In the genomic region with DNA sequence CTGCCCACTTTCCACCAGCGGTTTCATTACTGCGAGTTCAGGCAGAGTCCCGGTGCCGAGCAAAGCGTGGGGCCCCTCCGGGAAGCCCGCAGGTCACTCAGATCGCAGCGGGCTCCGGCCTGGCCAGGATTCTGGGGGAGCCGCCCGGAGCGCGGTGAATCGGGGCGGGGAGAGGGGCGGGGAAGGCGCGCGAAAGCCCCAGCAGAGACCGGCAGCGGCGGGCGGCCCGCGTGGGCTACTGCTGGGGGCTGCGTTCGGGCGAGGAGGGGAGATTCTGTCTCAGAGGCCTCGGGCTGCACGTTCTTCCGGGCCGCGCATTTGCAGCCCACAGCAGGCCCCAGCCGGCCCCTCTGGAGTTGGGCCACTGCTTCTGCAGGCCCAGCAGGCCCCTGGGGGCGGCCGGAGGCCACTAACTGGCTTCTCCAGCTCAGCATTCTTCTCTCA, we compare ENCODE assay signal across 11 cellular contexts.
DNase-seq lines count a peak whose midpoint lies in the region; ATAC-seq, FAIRE-seq and TF ChIP-seq lines count a peak whose summit lies in the region.
"Had no signal": no experiment of that assay in that cellular context is flagged by ENCODE, and none has a peak within 500 bp of the region (broad histone marks: within the 10 kb centered on the region; RNA-seq: fewer than 3 reads in every experiment).

No MANE protein-coding gene starts in this region.

- peak overlapping the region; percentile 38; the same call in 1 of the 2 replicates for H3K4me3 ChIP-seq in GM23338
- H3K4me3 ChIP-seq in coronary artery = peak overlapping the region; percentile 57
- peak overlapping the region in 3 of 4 donors; percentile 2 to 51 (median 41) for H3K4me3 ChIP-seq in gastrocnemius medialis
- H3K4me3 ChIP-seq in CD4-positive, alpha-beta memory T cell (ENCODE audit: low read length in 2 of 2) = no peak overlapping the region

- H3K27ac Mint-ChIP-seq in GM23338 (no peak overlapping the region), T-helper 17 cell (no peak overlapping the region)
- no peak overlapping the region for H3K27ac Mint-ChIP-seq in CD4-positive, alpha-beta memory T cell

- H3K27me3 Mint-ChIP-seq in GM23338 (ENCODE audit: insufficient read depth, low read depth, poor library complexity) (peaks cover 40% of the 10 kb centered on the region), T-helper 17 cell (peaks cover 23% of the 10 kb centered on the region)
- peaks cover 4 to 5% of the 10 kb centered on the region in 2 donors for H3K27me3 Mint-ChIP-seq in CD4-positive, alpha-beta memory T cell

- H2AFZ ChIP-seq in GM23338 = peak overlapping the region; percentile 99

- TF ChIP-seq POLR2A in gastrocnemius medialis (IDR thresholded peaks at IDR 0.05) = no peak

- peaks cover 22% of the 10 kb centered on the region for H3K9me3 Mint-ChIP-seq in GM23338
- H3K9me3 Mint-ChIP-seq in CD4-positive, alpha-beta memory T cell = peaks cover 0 to 5% (median 0%) of the 10 kb centered on the region in 8 donors

- intact Hi-C loops in left colon (cut with DNase I, micrococcal nuclease) = no loop called here
- intact Hi-C loops in gastrocnemius medialis (cut with DNase I; ENCODE audit: low total_unique reads) = no loop called here
- intact Hi-C loops in CD4-positive, alpha-beta memory T cell (cut with micrococcal nuclease) = no loop called here

- TF ChIP-seq CTCF in GM23338 (conservative IDR thresholded peaks at IDR 0.05; ENCODE audit: low read depth in 2 of 2) = no peak
- no peak for TF ChIP-seq CTCF in coronary artery (IDR thresholded peaks at IDR 0.05)
- TF ChIP-seq CTCF in gastrocnemius medialis (IDR thresholded peaks at IDR 0.05 in 4 of 5, conservative IDR thresholded peaks at IDR 0.05 in 1 of 5) = no peak

- no peaks in the 10 kb centered on the region for H3K36me3 ChIP-seq in GM23338 (ENCODE audit: insufficient read depth)
- no peaks in the 10 kb centered on the region for H3K36me3 ChIP-seq in gastrocnemius medialis
- H3K36me3 ChIP-seq in CD4-positive, alpha-beta memory T cell (ENCODE audit: insufficient read depth, low read length) = no peaks in the 10 kb centered on the region

- H4K20me1 ChIP-seq in GM23338 (replicated peaks; ENCODE audit: insufficient read depth) = no peaks in the 10 kb centered on the region

- peaks cover 19% of the 10 kb centered on the region for H3K36me3 Mint-ChIP-seq in GM23338 (ENCODE audit: low read depth)
- H3K36me3 Mint-ChIP-seq in CD4-positive, alpha-beta memory T cell = no peaks in the 10 kb centered on the region
- no peaks in the 10 kb centered on the region for H3K36me3 Mint-ChIP-seq in T-helper 17 cell (ENCODE audit: low read depth)

- peak; percentile 67 for ATAC-seq in GM23338
- peak; percentile 9 for ATAC-seq in left colon
- no peak for ATAC-seq in gastrocnemius medialis
- no peak for ATAC-seq in T-helper 17 cell

- H3K4me3 Mint-ChIP-seq in GM23338 = peak overlapping the region; percentile 32; the same call in 2 of the 3 replicates
- peak overlapping the region in 1 of 8 donors; percentile 22 for H3K4me3 Mint-ChIP-seq in CD4-positive, alpha-beta memory T cell
- H3K4me3 Mint-ChIP-seq in T-helper 17 cell = no peak overlapping the region

- in situ Hi-C loops in gastrocnemius medialis (cut with MboI; ENCODE audit: low sequenced_read_pairs in 4 of 4) = no loop called here

- no peaks in the 10 kb centered on the region for H3F3A ChIP-seq in GM23338 (replicated peaks; ENCODE audit: low read depth)

- no peaks in the 10 kb centered on the region for H3K27me3 ChIP-seq in GM23338 (ENCODE audit: insufficient read depth)
- H3K27me3 ChIP-seq in gastrocnemius medialis = peaks cover 15 to 22% (median 19%) of the 10 kb centered on the region in 3 donors
- H3K27me3 ChIP-seq in CD4-positive, alpha-beta memory T cell (ENCODE audit: insufficient read depth, low read length) = no peaks in the 10 kb centered on the region

- no peaks in the 10 kb centered on the region for H3K79me2 ChIP-seq in GM23338 (replicated peaks; ENCODE audit: insufficient read depth)

- POLR2A ChIA-PET in CD4-positive, alpha-beta memory T cell (lab: Charles Lee; ENCODE audit: partially characterized antibody) = no interaction called here

- H3K4me2 ChIP-seq in GM23338 = peak overlapping the region; percentile 61

- DNase-seq in GM23338 (ENCODE audit: low spot score) (peak; percentile 59), coronary artery (ENCODE audit: low spot score) (no peak), left colon (no peak), gastrocnemius medialis (no peak), urothelium cell line (ENCODE audit: low spot score) (no peak), NCI-H1092 (lab: John Stamatoyannopoulos, UW) (no peak), T-helper 17 cell (no peak)
- DNase-seq in CD4-positive, alpha-beta memory T cell = no peak
- DNase-seq: activated CD4-positive, alpha-beta T cell treated with anti-CD3 and anti-CD28 coated beads for 4 hours; NCI-H1694 treated with DMSO at 0.1 percent for 48 hours; SHP77 had no signal

- peaks cover 6% of the 10 kb centered on the region; the same call in 1 of the 2 replicates for H3K4me1 ChIP-seq in GM23338 (ENCODE audit: insufficient read depth)
- peaks cover 8 to 13% of the 10 kb centered on the region in 2 donors for H3K4me1 ChIP-seq in gastrocnemius medialis
- H3K4me1 ChIP-seq in CD4-positive, alpha-beta memory T cell (ENCODE audit: insufficient read depth, low read length) = no peaks in the 10 kb centered on the region

- H3K9me2 ChIP-seq in GM23338 (ENCODE audit: insufficient read depth) = no peaks in the 10 kb centered on the region

- H3K4me1 Mint-ChIP-seq in GM23338 (peaks cover 30% of the 10 kb centered on the region), T-helper 17 cell (peaks cover 4% of the 10 kb centered on the region)
- H3K4me1 Mint-ChIP-seq in CD4-positive, alpha-beta memory T cell = peaks cover 0 to 17% (median 7%) of the 10 kb centered on the region in 4 donors

- no peak for FAIRE-seq in urothelium cell line (lab: Jason Lieb, UNC)

- H3K9me3 ChIP-seq in gastrocnemius medialis = no peaks in the 10 kb centered on the region
- no peaks in the 10 kb centered on the region for H3K9me3 ChIP-seq in CD4-positive, alpha-beta memory T cell (ENCODE audit: control insufficient read depth in 1 of 2, low read length in 2 of 2)
- no peaks in the 10 kb centered on the region for H3K9me3 ChIP-seq in T-helper 17 cell (ENCODE audit: control insufficient read depth, low read length, poor library complexity, severe bottlenecking)

- CTCF ChIA-PET in CD4-positive, alpha-beta memory T cell (lab: Charles Lee; ENCODE audit: partially characterized antibody) = no interaction called here

- no peak overlapping the region for H3K27ac ChIP-seq in GM23338 (ENCODE audit: low read depth)
- H3K27ac ChIP-seq in coronary artery = no peak overlapping the region
- no peak overlapping the region for H3K27ac ChIP-seq in gastrocnemius medialis
- no peak overlapping the region for H3K27ac ChIP-seq in CD4-positive, alpha-beta memory T cell (ENCODE audit: low read depth, low read length)

TF ChIP-seq in GM23338, 12 proteins besides CTCF, POLR2A, EP300 and RAD21 (continues in another document):
- no peak for TF ChIP-seq EZH2phosphoT487 (IDR thresholded peaks at IDR 0.05; ENCODE audit: unreplicated experiment)
- no peak for TF ChIP-seq STAT1 (IDR thresholded peaks at IDR 0.05; ENCODE audit: unreplicated experiment)
- no peak for TF ChIP-seq POLR2AphosphoS5 (IDR thresholded peaks at IDR 0.05; ENCODE audit: low read depth)
- TF ChIP-seq, protein P1, sequence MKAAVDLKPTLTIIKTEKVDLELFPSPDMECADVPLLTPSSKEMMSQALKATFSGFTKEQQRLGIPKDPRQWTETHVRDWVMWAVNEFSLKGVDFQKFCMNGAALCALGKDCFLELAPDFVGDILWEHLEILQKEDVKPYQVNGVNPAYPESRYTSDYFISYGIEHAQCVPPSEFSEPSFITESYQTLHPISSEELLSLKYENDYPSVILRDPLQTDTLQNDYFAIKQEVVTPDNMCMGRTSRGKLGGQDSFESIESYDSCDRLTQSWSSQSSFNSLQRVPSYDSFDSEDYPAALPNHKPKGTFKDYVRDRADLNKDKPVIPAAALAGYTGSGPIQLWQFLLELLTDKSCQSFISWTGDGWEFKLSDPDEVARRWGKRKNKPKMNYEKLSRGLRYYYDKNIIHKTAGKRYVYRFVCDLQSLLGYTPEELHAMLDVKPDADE (IDR thresholded peaks at IDR 0.05) = no peak
- TF ChIP-seq, protein P2, sequence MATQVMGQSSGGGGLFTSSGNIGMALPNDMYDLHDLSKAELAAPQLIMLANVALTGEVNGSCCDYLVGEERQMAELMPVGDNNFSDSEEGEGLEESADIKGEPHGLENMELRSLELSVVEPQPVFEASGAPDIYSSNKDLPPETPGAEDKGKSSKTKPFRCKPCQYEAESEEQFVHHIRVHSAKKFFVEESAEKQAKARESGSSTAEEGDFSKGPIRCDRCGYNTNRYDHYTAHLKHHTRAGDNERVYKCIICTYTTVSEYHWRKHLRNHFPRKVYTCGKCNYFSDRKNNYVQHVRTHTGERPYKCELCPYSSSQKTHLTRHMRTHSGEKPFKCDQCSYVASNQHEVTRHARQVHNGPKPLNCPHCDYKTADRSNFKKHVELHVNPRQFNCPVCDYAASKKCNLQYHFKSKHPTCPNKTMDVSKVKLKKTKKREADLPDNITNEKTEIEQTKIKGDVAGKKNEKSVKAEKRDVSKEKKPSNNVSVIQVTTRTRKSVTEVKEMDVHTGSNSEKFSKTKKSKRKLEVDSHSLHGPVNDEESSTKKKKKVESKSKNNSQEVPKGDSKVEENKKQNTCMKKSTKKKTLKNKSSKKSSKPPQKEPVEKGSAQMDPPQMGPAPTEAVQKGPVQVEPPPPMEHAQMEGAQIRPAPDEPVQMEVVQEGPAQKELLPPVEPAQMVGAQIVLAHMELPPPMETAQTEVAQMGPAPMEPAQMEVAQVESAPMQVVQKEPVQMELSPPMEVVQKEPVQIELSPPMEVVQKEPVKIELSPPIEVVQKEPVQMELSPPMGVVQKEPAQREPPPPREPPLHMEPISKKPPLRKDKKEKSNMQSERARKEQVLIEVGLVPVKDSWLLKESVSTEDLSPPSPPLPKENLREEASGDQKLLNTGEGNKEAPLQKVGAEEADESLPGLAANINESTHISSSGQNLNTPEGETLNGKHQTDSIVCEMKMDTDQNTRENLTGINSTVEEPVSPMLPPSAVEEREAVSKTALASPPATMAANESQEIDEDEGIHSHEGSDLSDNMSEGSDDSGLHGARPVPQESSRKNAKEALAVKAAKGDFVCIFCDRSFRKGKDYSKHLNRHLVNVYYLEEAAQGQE (IDR thresholded peaks at IDR 0.05; ENCODE audit: unreplicated experiment) = no peak
- TF ChIP-seq NANOG (IDR thresholded peaks at IDR 0.05; ENCODE audit: borderline replicate concordance) = no peak
- no peak for TF ChIP-seq EZH2 (IDR thresholded peaks at IDR 0.05; ENCODE audit: low read depth, unreplicated experiment)
- no peak for TF ChIP-seq JUNB (IDR thresholded peaks at IDR 0.05; ENCODE audit: unreplicated experiment)
- no peak for TF ChIP-seq CREB1 (CRISPR knock-in tag; IDR thresholded peaks at IDR 0.05; ENCODE audit: low read depth)
- no peak for TF ChIP-seq ZNF331 (CRISPR knock-in tag; IDR thresholded peaks at IDR 0.05; ENCODE audit: low read depth)
- TF ChIP-seq ZNF114 (CRISPR knock-in tag; IDR thresholded peaks at IDR 0.05) = no peak

Comparison
In these comparisons a context has a peak if more than half of its experiments do, and no peak if none do; other contexts are left out.
1. ATAC-seq: peak in GM23338 (single experiment) and left colon (single experiment); none in gastrocnemius medialis (0 of 2) and T-helper 17 cell (single experiment).
2. H3K4me3 ChIP-seq: peak in GM23338 (single experiment), coronary artery (single experiment) and gastrocnemius medialis (3 of 4); none in CD4-positive, alpha-beta memory T cell (0 of 2).